In the genomic region with DNA sequence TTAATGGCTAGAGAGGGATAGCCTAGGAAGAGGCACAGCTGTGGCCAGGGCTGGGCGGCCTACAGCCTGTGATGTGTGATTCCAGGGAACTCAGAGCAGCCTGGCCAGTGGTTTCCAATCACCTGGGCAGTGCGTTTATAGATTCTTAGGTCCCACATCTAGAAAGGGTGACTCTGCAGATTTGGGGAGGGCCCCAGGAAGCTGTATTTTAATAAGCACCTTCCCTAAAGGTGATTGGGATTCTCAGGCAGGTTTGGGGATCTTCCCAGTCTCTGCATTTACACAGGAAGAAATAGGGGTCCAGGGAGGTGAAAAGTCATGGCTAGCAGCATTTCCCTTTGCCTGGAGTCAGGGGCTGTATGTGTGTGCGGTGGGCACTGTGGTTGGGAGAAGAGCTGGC, we compare ENCODE assay signal across 1 cellular context.
TF ChIP-seq lines count a peak whose summit lies in the region.

No MANE protein-coding gene starts in this region.

TF ChIP-seq in HEK293, 187 proteins besides CTCF, POLR2A, EP300 and RAD21 (continued from another document):
- TF ChIP-seq ELK4 (IDR thresholded peaks at IDR 0.05; ENCODE audit: borderline replicate concordance, low read depth, low read length) (no peak), ZNF23 (tag by site-specific recombination; IDR thresholded peaks at IDR 0.05; ENCODE audit: borderline replicate concordance) (no peak), ZNF596 (tag by site-specific recombination; IDR thresholded peaks at IDR 0.05) (no peak), ZNF707 (tag by site-specific recombination; IDR thresholded peaks at IDR 0.05) (no peak)
- TF ChIP-seq, protein P1, sequence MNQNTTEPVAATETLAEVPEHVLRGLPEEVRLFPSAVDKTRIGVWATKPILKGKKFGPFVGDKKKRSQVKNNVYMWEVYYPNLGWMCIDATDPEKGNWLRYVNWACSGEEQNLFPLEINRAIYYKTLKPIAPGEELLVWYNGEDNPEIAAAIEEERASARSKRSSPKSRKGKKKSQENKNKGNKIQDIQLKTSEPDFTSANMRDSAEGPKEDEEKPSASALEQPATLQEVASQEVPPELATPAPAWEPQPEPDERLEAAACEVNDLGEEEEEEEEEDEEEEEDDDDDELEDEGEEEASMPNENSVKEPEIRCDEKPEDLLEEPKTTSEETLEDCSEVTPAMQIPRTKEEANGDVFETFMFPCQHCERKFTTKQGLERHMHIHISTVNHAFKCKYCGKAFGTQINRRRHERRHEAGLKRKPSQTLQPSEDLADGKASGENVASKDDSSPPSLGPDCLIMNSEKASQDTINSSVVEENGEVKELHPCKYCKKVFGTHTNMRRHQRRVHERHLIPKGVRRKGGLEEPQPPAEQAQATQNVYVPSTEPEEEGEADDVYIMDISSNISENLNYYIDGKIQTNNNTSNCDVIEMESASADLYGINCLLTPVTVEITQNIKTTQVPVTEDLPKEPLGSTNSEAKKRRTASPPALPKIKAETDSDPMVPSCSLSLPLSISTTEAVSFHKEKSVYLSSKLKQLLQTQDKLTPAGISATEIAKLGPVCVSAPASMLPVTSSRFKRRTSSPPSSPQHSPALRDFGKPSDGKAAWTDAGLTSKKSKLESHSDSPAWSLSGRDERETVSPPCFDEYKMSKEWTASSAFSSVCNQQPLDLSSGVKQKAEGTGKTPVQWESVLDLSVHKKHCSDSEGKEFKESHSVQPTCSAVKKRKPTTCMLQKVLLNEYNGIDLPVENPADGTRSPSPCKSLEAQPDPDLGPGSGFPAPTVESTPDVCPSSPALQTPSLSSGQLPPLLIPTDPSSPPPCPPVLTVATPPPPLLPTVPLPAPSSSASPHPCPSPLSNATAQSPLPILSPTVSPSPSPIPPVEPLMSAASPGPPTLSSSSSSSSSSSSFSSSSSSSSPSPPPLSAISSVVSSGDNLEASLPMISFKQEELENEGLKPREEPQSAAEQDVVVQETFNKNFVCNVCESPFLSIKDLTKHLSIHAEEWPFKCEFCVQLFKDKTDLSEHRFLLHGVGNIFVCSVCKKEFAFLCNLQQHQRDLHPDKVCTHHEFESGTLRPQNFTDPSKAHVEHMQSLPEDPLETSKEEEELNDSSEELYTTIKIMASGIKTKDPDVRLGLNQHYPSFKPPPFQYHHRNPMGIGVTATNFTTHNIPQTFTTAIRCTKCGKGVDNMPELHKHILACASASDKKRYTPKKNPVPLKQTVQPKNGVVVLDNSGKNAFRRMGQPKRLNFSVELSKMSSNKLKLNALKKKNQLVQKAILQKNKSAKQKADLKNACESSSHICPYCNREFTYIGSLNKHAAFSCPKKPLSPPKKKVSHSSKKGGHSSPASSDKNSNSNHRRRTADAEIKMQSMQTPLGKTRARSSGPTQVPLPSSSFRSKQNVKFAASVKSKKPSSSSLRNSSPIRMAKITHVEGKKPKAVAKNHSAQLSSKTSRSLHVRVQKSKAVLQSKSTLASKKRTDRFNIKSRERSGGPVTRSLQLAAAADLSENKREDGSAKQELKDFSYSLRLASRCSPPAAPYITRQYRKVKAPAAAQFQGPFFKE (tag by site-specific recombination; IDR thresholded peaks at IDR 0.05; ENCODE audit: borderline replicate concordance): no peak
TF ChIP-seq in HEK293: peak in this region for 1.
